Comparison of ENCODE assay signal across 2 cellular contexts in the genomic region with DNA sequence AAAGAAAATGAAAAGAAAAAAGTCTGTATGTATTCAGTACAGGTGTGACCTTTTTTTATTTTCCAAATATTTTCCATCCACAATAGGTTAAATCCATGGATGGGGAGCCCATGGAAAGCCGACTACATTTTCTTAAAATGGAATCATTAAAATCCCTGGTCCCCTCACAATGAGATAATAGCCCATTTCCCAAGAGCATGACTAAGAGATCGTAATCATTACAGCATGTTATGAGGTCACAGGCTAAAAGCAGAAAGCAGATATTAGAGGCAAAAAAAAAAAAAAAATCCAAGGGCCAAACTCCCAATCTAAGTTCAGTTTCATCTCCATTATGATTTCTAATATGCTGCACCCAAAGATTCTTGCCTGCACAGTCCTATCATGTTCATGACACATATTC.
A peak's percentile ranks its signal among the peaks of the same experiment; 100 is the strongest.
TF ChIP-seq lines count a peak whose summit lies in the region.

No MANE protein-coding gene starts in this region.

TF ChIP-seq in HepG2, 621 proteins besides CTCF, POLR2A, EP300 and RAD21 (continued from another document):
- TF ChIP-seq FOSL2 (CRISPR knock-in tag; IDR thresholded peaks at IDR 0.05) (0 out of 2 replicates have a peak, but pooled peaks have one; percentile 8), ZSCAN22 (CRISPR knock-in tag; IDR thresholded peaks at IDR 0.05) (no peak)

TF ChIP-seq in WTC11, 78 proteins besides CTCF, POLR2A, EP300 and RAD21 (continued from another document):
- TF ChIP-seq, protein P1, sequence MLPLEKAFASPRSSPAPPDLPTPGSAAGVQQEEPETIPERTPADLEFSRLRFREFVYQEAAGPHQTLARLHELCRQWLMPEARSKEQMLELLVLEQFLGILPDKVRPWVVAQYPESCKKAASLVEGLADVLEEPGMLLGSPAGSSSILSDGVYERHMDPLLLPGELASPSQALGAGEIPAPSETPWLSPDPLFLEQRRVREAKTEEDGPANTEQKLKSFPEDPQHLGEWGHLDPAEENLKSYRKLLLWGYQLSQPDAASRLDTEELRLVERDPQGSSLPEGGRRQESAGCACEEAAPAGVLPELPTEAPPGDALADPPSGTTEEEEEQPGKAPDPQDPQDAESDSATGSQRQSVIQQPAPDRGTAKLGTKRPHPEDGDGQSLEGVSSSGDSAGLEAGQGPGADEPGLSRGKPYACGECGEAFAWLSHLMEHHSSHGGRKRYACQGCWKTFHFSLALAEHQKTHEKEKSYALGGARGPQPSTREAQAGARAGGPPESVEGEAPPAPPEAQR (CRISPR knock-in tag; IDR thresholded peaks at IDR 0.05) = no peak
- TF ChIP-seq, protein P2, sequence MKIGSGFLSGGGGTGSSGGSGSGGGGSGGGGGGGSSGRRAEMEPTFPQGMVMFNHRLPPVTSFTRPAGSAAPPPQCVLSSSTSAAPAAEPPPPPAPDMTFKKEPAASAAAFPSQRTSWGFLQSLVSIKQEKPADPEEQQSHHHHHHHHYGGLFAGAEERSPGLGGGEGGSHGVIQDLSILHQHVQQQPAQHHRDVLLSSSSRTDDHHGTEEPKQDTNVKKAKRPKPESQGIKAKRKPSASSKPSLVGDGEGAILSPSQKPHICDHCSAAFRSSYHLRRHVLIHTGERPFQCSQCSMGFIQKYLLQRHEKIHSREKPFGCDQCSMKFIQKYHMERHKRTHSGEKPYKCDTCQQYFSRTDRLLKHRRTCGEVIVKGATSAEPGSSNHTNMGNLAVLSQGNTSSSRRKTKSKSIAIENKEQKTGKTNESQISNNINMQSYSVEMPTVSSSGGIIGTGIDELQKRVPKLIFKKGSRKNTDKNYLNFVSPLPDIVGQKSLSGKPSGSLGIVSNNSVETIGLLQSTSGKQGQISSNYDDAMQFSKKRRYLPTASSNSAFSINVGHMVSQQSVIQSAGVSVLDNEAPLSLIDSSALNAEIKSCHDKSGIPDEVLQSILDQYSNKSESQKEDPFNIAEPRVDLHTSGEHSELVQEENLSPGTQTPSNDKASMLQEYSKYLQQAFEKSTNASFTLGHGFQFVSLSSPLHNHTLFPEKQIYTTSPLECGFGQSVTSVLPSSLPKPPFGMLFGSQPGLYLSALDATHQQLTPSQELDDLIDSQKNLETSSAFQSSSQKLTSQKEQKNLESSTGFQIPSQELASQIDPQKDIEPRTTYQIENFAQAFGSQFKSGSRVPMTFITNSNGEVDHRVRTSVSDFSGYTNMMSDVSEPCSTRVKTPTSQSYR (CRISPR knock-in tag; IDR thresholded peaks at IDR 0.05) = no peak
- no peak for TF ChIP-seq TEAD4 (CRISPR knock-in tag; IDR thresholded peaks at IDR 0.05)
